In the genomic region with DNA sequence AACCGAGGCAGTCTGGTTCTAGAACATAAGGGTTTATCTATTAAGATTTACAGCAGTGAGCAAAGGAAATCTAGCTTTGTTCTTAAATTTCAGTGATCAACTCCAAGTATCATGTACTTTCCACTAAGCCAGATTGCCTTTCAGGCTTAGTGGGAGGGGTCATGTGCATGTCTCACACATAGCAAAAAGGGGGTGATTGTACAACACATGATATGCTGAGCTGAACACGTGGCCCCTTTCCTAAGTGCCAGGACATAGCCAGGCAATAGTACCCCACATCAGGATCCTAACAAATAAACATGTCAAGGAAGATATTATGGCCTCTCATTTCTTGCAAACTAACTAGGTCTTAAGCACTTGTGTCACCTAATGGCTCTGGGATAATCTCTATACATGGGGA, we compare ENCODE assay signal across 21 cellular contexts.
"Had no signal": no experiment of that assay in that cellular context is flagged by ENCODE, and none has a peak within 500 bp of the region (broad histone marks: within the 10 kb centered on the region; RNA-seq: fewer than 3 reads in every experiment).

No MANE protein-coding gene starts in this region.

- H3K27me3 Mint-ChIP-seq: activated naive CD4-positive, alpha-beta T cell treated with anti-CD3 and anti-CD28 coated beads, Interleukin-2, amount 10 ng/mL, durations not matched to agents 7 days and 5 days; stimulated activated naive CD8-positive, alpha-beta T cell treated with anti-CD3 and anti-CD28 coated beads, Interleukin-15, Interleukin-2, amounts not matched to agents 100 ng/mL and 50 ng/mL, for 24 hours had no signal

- H3K9me3 Mint-ChIP-seq: activated naive CD4-positive, alpha-beta T cell treated with anti-CD3 and anti-CD28 coated beads, Interleukin-2, amount 10 ng/mL, durations not matched to agents 7 days and 5 days; memory B cell; nephron; stimulated activated naive CD8-positive, alpha-beta T cell treated with anti-CD3 and anti-CD28 coated beads, Interleukin-15, Interleukin-2, amounts not matched to agents 100 ng/mL and 50 ng/mL, for 24 hours had no signal

- H3K36me3 ChIP-seq: ascending aorta, brain microvascular endothelial cell, colonic mucosa, gastroesophageal sphincter, neutrophil, ovary, prostate gland, right atrium auricular region, thyroid gland, upper lobe of right lung had no signal

- DNase-seq: activated CD8-positive, alpha-beta memory T cell treated with anti-CD3 and anti-CD28 coated beads for 24 hours; activated effector memory CD4-positive, alpha-beta T cell treated with Interleukin-2 at 50 U/mL for 16 hours; activated naive CD4-positive, alpha-beta T cell treated with anti-CD3 and anti-CD28 coated beads, Interleukin-2, amount 10 ng/mL, durations not matched to agents 7 days and 5 days; activated T-cell treated with anti-CD3 and anti-CD28 coated beads, Interleukin-2, amount 50 U/mL, for 48 hours; brain microvascular endothelial cell; colonic mucosa; head of caudate nucleus; hypothalamus; ovary; stimulated activated CD4-positive, alpha-beta T cell treated with anti-CD3 and anti-CD28 coated beads, Interleukin-4, amount 100 ng/mL, for 24 hours; substantia nigra; thyroid gland; upper lobe of right lung had no signal

- H3K4me1 ChIP-seq: colonic mucosa had no signal

- H3K27ac Mint-ChIP-seq: activated naive CD4-positive, alpha-beta T cell treated with anti-CD3 and anti-CD28 coated beads, Interleukin-2, amount 10 ng/mL, durations not matched to agents 7 days and 5 days; memory B cell; nephron; stimulated activated naive CD8-positive, alpha-beta T cell treated with anti-CD3 and anti-CD28 coated beads, Interleukin-15, Interleukin-2, amounts not matched to agents 100 ng/mL and 50 ng/mL, for 24 hours had no signal

- H3K4me3 Mint-ChIP-seq: activated naive CD4-positive, alpha-beta T cell treated with anti-CD3 and anti-CD28 coated beads, Interleukin-2, amount 10 ng/mL, durations not matched to agents 7 days and 5 days; memory B cell; nephron; stimulated activated naive CD8-positive, alpha-beta T cell treated with anti-CD3 and anti-CD28 coated beads, Interleukin-15, Interleukin-2, amounts not matched to agents 100 ng/mL and 50 ng/mL, for 24 hours had no signal

- H3K27me3 ChIP-seq: ascending aorta, brain microvascular endothelial cell, colonic mucosa, gastroesophageal sphincter, neutrophil, ovary, right atrium auricular region, thyroid gland, upper lobe of right lung had no signal

- H3K36me3 Mint-ChIP-seq: activated naive CD4-positive, alpha-beta T cell treated with anti-CD3 and anti-CD28 coated beads, Interleukin-2, amount 10 ng/mL, durations not matched to agents 7 days and 5 days; memory B cell had no signal

- H3K9me3 ChIP-seq: ascending aorta, colonic mucosa, gastroesophageal sphincter, neutrophil, ovary, prostate gland, right atrium auricular region, thyroid gland, upper lobe of right lung had no signal

- H3K4me3 ChIP-seq: ascending aorta, colonic mucosa, gastroesophageal sphincter, ovary, prostate gland, right atrium auricular region, thyroid gland, upper lobe of right lung had no signal

- H3K4me1 Mint-ChIP-seq: activated naive CD4-positive, alpha-beta T cell treated with anti-CD3 and anti-CD28 coated beads, Interleukin-2, amount 10 ng/mL, durations not matched to agents 7 days and 5 days; memory B cell had no signal

- H3K27ac ChIP-seq: brain microvascular endothelial cell, colonic mucosa, neutrophil, ovary, thyroid gland, upper lobe of right lung had no signal
